26 cellular contexts compared by ENCODE assay signal in the genomic region with DNA sequence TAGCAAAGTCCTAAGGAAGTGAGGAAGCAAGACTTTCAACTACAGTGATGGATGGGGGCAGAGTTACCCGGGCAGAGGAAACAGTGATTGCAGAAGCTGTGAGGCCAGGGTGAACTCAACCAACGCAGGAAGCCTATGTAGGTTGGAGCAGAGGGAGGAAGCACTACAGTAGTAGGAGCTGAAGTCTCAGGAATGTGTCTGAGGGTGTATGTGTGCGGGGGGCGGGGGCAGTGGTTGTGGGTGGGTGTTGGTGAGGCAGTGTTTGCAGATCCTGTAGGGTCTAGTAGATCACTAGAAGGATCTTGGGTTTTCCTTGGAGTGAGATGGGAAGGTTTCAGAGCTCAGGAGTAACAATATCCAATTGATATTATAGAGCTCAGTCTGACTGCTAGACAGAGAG.
"Had no signal": no experiment of that assay in that cellular context is flagged by ENCODE, and none has a peak within 500 bp of the region (broad histone marks: within the 10 kb centered on the region; RNA-seq: fewer than 3 reads in every experiment).

No MANE protein-coding gene starts in this region.

- H3K27me3 ChIP-seq: gastrocnemius medialis, sigmoid colon, thyroid gland, upper lobe of left lung, vagina had no signal

- H2AFZ ChIP-seq: parathyroid adenoma had no signal

- H3K4me1 ChIP-seq: gastrocnemius medialis, parathyroid adenoma, psoas muscle, thyroid gland, upper lobe of left lung had no signal

- ATAC-seq: activated CD4-positive, alpha-beta T cell treated with anti-CD3 and anti-CD28 coated beads for 36 hours; activated CD8-positive, alpha-beta memory T cell treated with anti-CD3 and anti-CD28 coated beads, Interleukin-2, amount 10 ng/mL, durations not matched to agents 7 days and 5 days; activated CD8-positive, alpha-beta T cell treated with anti-CD3 and anti-CD28 coated beads, Interleukin-2, amount 10 ng/mL, durations not matched to agents 7 days and 5 days; activated naive CD8-positive, alpha-beta T cell treated with anti-CD3 and anti-CD28 coated beads, Interleukin-2, amount 50 U/mL, for 24 hours; gastrocnemius medialis; naive thymus-derived CD4-positive, alpha-beta T cell; psoas muscle; stimulated activated memory B cell treated with anti-CD40 and anti-IgM and Interleukin-4, amounts not matched to agents 10 μg/mL and 1 μg/mL and 100 μg/mL, for 72 hours; stimulated activated naive CD8-positive, alpha-beta T cell treated with anti-CD3 and anti-CD28 coated beads, Interleukin-15, amount 100 ng/mL, for 72 hours had no signal

- H3K36me3 ChIP-seq: gastrocnemius medialis, sigmoid colon, thyroid gland, upper lobe of left lung, vagina had no signal

- DNase-seq: activated CD4-positive, alpha-beta T cell treated with anti-CD3 and anti-CD28 coated beads for 36 hours; activated CD4-positive, CD25-positive, alpha-beta regulatory T cell; activated CD8-positive, alpha-beta memory T cell treated with anti-CD3 and anti-CD28 coated beads, Interleukin-2, amount 10 ng/mL, durations not matched to agents 7 days and 5 days; activated CD8-positive, alpha-beta T cell treated with anti-CD3 and anti-CD28 coated beads, Interleukin-2, amount 10 ng/mL, durations not matched to agents 7 days and 5 days; activated naive CD8-positive, alpha-beta T cell treated with anti-CD3 and anti-CD28 coated beads, Interleukin-2, amount 50 U/mL, for 24 hours; activated T-cell treated with anti-CD3 and anti-CD28 coated beads, Interleukin-2, amount 50 U/mL, for 48 hours; amygdala; dermis blood vessel endothelial cell; effector CD4-positive, alpha-beta T cell; gastrocnemius medialis; glutamatergic neuron; midbrain; naive thymus-derived CD4-positive, alpha-beta T cell; occipital lobe; psoas muscle; sigmoid colon; small intestine; stimulated activated CD4-positive, alpha-beta T cell treated with anti-CD3 and anti-CD28 coated beads, Interleukin-4, amount 100 ng/mL, for 4 hours; stimulated activated CD8-positive, alpha-beta memory T cell treated with anti-CD3 and anti-CD28 coated beads, Interleukin-4, amount 100 ng/mL, for 48 hours; stimulated activated naive CD8-positive, alpha-beta T cell treated with anti-CD3 and anti-CD28 coated beads, Interleukin-15, amount 100 ng/mL, for 72 hours; substantia nigra; thyroid gland; upper lobe of left lung had no signal

- H3K4me3 ChIP-seq: gastrocnemius medialis, psoas muscle, sigmoid colon, thyroid gland, upper lobe of left lung, vagina had no signal

- H3K9me3 ChIP-seq: gastrocnemius medialis, psoas muscle, sigmoid colon, thyroid gland, upper lobe of left lung, vagina had no signal

- H3K9ac ChIP-seq: parathyroid adenoma had no signal

- H3K79me2 ChIP-seq: parathyroid adenoma had no signal

- H3K27ac ChIP-seq: gastrocnemius medialis, parathyroid adenoma, psoas muscle, sigmoid colon, thyroid gland, upper lobe of left lung, vagina had no signal
